ENCODE assay signal across 8 cellular contexts in genomic region chr13:42990991-42991891, GRCh38. TPM values are rescaled to one million over a fixed set of nuclear protein-coding genes. Genes with fewer than 3 reads are reported as not detected.
DNase-seq lines count a peak whose midpoint lies in the region; ATAC-seq, FAIRE-seq and TF ChIP-seq lines count a peak whose summit lies in the region.

No MANE protein-coding gene starts in this region.

- H3K4me1 Mint-ChIP-seq in activated T-cell treated with anti-CD3 and anti-CD28 coated beads, Interleukin-2, amount 50 U/mL, for 4 hours (ENCODE audit: low read depth) = peaks cover 47% of the 10 kb centered on the region
- peaks cover 14% of the 10 kb centered on the region for H3K4me1 Mint-ChIP-seq in astrocyte (ENCODE audit: low read depth, unreplicated experiment)

- H3K27ac Mint-ChIP-seq in astrocyte (ENCODE audit: unreplicated experiment) = peak overlapping the region; percentile 99

- no peaks in the 10 kb centered on the region for H3K9me3 ChIP-seq in astrocyte (ENCODE audit: insufficient read depth, low read depth, low read length)
- no peaks in the 10 kb centered on the region for H3K9me3 ChIP-seq in right lobe of liver
- H3K9me3 ChIP-seq in thyroid gland = no peaks in the 10 kb centered on the region

- H3K27me3 ChIP-seq in astrocyte (ENCODE audit: insufficient read depth, low read length) (no peaks in the 10 kb centered on the region), right lobe of liver (no peaks in the 10 kb centered on the region), thyroid gland (no peaks in the 10 kb centered on the region)

- intact Hi-C loops in right lobe of liver (cut with DNase I) (no loop called here), thyroid gland (cut with DNase I) (no loop called here)

- TF ChIP-seq CTCF in astrocyte (IDR thresholded peaks at IDR 0.05; ENCODE audit: insufficient read depth, low read depth, low read length) = no peak
- TF ChIP-seq CTCF in right lobe of liver (IDR thresholded peaks at IDR 0.05) = no peak
- no peak for TF ChIP-seq CTCF in thyroid gland (IDR thresholded peaks at IDR 0.05)

- no peaks in the 10 kb centered on the region for H3K36me3 ChIP-seq in astrocyte (ENCODE audit: insufficient read depth, low read length)
- H3K36me3 ChIP-seq in right lobe of liver = no peaks in the 10 kb centered on the region
- H3K36me3 ChIP-seq in thyroid gland = no peaks in the 10 kb centered on the region

- H4K20me1 ChIP-seq in astrocyte (ENCODE audit: insufficient read depth, low read length) = no peaks in the 10 kb centered on the region

- no peak for FAIRE-seq in astrocyte (lab: Jason Lieb, UNC)

- H3K27me3 Mint-ChIP-seq in activated T-cell treated with anti-CD3 and anti-CD28 coated beads, Interleukin-2, amount 50 U/mL, for 4 hours (ENCODE audit: low read depth) = no peaks in the 10 kb centered on the region
- H3K27me3 Mint-ChIP-seq in astrocyte (ENCODE audit: low read depth, unreplicated experiment) = no peaks in the 10 kb centered on the region

- no peak for DNase-seq in activated T-cell treated with anti-CD3 and anti-CD28 coated beads, Interleukin-2, amount 50 U/mL, for 4 hours
- no peak for DNase-seq in activated T-cell treated with anti-CD3 and anti-CD28 coated beads, Interleukin-2, amount 50 U/mL, for 48 hours
- DNase-seq in astrocyte (ENCODE audit: low read depth) (no peak), right lobe of liver (no peak), thyroid gland (no peak), T1000 (lab: John Stamatoyannopoulos, UW) (no peak)

- peak overlapping the region; percentile 95 for H3K4me2 ChIP-seq in astrocyte (ENCODE audit: low read length)

- H3K9ac ChIP-seq in astrocyte (ENCODE audit: low read length) = peak overlapping the region; percentile 82

- peak overlapping the region; percentile 94 for H2AFZ ChIP-seq in astrocyte (ENCODE audit: low read depth, low read length)

- no peaks in the 10 kb centered on the region for H3K79me2 ChIP-seq in astrocyte (ENCODE audit: insufficient read depth, low read length)

- no peak for ATAC-seq in activated T-cell treated with anti-CD3 and anti-CD28 coated beads, Interleukin-2, amount 50 U/mL, for 4 hours
- ATAC-seq in right lobe of liver (peak in 1 of 4 donors; percentile 36), HG03159 (IDR thresholded peaks at IDR 0.05; ENCODE audit: unreplicated experiment) (no peak), HG03095 (IDR thresholded peaks at IDR 0.05; ENCODE audit: unreplicated experiment) (no peak)

- peak overlapping the region; percentile 92 for H3K4me3 Mint-ChIP-seq in activated T-cell treated with anti-CD3 and anti-CD28 coated beads, Interleukin-2, amount 50 U/mL, for 4 hours
- H3K4me3 Mint-ChIP-seq in astrocyte (ENCODE audit: unreplicated experiment) = peak overlapping the region; percentile 86

- WGBS in right lobe of liver (ENCODE audit: insufficient coverage, low coverage, low lambda C conversion rate, missing lambda C conversion rate) = 47% methylated on average over 17 of the region's 17 CpGs
- WGBS in thyroid gland, 2 donors = 72 to 82% methylated on average over 17 of the region's 17 CpGs

- H3K4me1 ChIP-seq in astrocyte (ENCODE audit: insufficient read depth, low read length) = peaks cover 4% of the 10 kb centered on the region
- H3K4me1 ChIP-seq in right lobe of liver = peaks cover 0 to 4% (median 0%) of the 10 kb centered on the region in 4 donors
- peaks cover 12 to 15% of the 10 kb centered on the region in 2 donors for H3K4me1 ChIP-seq in thyroid gland

- H3K4me3 ChIP-seq in astrocyte (ENCODE audit: insufficient read depth, low read depth, low read length) (peak overlapping the region; percentile 79), right lobe of liver (peak overlapping the region; percentile 60 to 76 (median 70)), thyroid gland (replicated peaks in 1 of 3) (peak overlapping the region; percentile 61 to 89 (median 77))

- no peak for TF ChIP-seq POLR2A in right lobe of liver (IDR thresholded peaks at IDR 0.05)
- no peak for TF ChIP-seq POLR2A in thyroid gland (IDR thresholded peaks at IDR 0.05)

- H3K9me3 Mint-ChIP-seq in activated T-cell treated with anti-CD3 and anti-CD28 coated beads, Interleukin-2, amount 50 U/mL, for 4 hours = no peaks in the 10 kb centered on the region
- no peaks in the 10 kb centered on the region for H3K9me3 Mint-ChIP-seq in astrocyte (ENCODE audit: unreplicated experiment)

- no peak overlapping the region for H3K27ac ChIP-seq in astrocyte (ENCODE audit: low read depth, low read length)
- peak overlapping the region; percentile 77 to 91 (median 87) for H3K27ac ChIP-seq in right lobe of liver
- H3K27ac ChIP-seq in thyroid gland = peak overlapping the region; percentile 58 to 88 (median 82)

- peaks cover 5% of the 10 kb centered on the region for H3K36me3 Mint-ChIP-seq in activated T-cell treated with anti-CD3 and anti-CD28 coated beads, Interleukin-2, amount 50 U/mL, for 4 hours (ENCODE audit: insufficient read depth)
- H3K36me3 Mint-ChIP-seq in astrocyte (ENCODE audit: low read depth, unreplicated experiment) = no peaks in the 10 kb centered on the region

RNA-seq across cellular contexts. Expression of gene EPSTI1, which starts 0.8 kb away (rescaled TPM):
- total RNA-seq in activated T-cell treated with anti-CD3 and anti-CD28 coated beads, Interleukin-2, amount 50 U/mL, for 4 hours = 10 to 100 TPM in 2 of 3 donors, 1 to 10 TPM in 1; 8.9 to 18.1 (median 10.2) TPM
- 96.0 and 117 TPM in 2 replicates for total RNA-seq in astrocyte
- total RNA-seq in right lobe of liver = 1 to 10 TPM; 2.5 to 9.9 (median 5.2) TPM
- 10 to 100 TPM in 1 of 4 donors, 1 to 10 TPM in 3; 3.8 to 12.8 (median 6.0) TPM for total RNA-seq in thyroid gland

RNA-seq across cellular contexts. Expression of gene DNAJC15, which starts 32.1 kb away (rescaled TPM):
- total RNA-seq in activated T-cell treated with anti-CD3 and anti-CD28 coated beads, Interleukin-2, amount 50 U/mL, for 4 hours = 10 to 100 TPM in 2 of 3 donors, 1 to 10 TPM in 1; 5.7 to 16.0 (median 14.2) TPM
- total RNA-seq in astrocyte (10.9 and 13.8 TPM in 2 replicates), right lobe of liver (1 to 10 TPM; 4.1 to 9.4 (median 6.9) TPM), thyroid gland (10 to 100 TPM; 11.0 to 18.3 (median 12.5) TPM)
